Comparison of ENCODE assay signal across 15 cellular contexts in genomic region chr20:1215386-1216170, GRCh38. TPM values are rescaled to one million over a fixed set of nuclear protein-coding genes. Genes with fewer than 3 reads are reported as not detected.
A peak's percentile ranks its signal among the peaks of the same experiment; 100 is the strongest.
DNase-seq lines count a peak whose midpoint lies in the region; ATAC-seq and TF ChIP-seq lines count a peak whose summit lies in the region.
"Had no signal": no experiment of that assay in that cellular context is flagged by ENCODE, and none has a peak within 500 bp of the region (broad histone marks: within the 10 kb centered on the region; RNA-seq: fewer than 3 reads in every experiment).

No MANE protein-coding gene starts in this region.

- in situ Hi-C loops in GM23248 (cut with MboI), result loop anchor here (25.0 kb wide), 1 partner anchor 403 kb away; no protein-coding TSS in a partner anchor

- H3K9me3 ChIP-seq in GM23248 (ENCODE audit: low read depth) (no peaks in the 10 kb centered on the region), upper lobe of left lung (no peaks in the 10 kb centered on the region)

- H3K27ac Mint-ChIP-seq in activated CD4-positive, alpha-beta memory T cell treated with anti-CD3 and anti-CD28 coated beads, Interleukin-2, amount 10 ng/mL, durations not matched to agents 7 days and 5 days, result peak overlapping the region; percentile 74
- H3K27ac Mint-ChIP-seq: memory B cell had no signal

- no peaks in the 10 kb centered on the region for H3K9me2 ChIP-seq in GM23248 (ENCODE audit: insufficient read depth)

- no peak for TF ChIP-seq EP300 in upper lobe of left lung (IDR thresholded peaks at IDR 0.05)

- CTCF ChIA-PET in activated CD4-positive, alpha-beta memory T cell treated with anti-CD3 and anti-CD28 coated beads, Interleukin-2, amount 10 ng/mL, durations not matched to agents 7 days and 5 days (lab: Charles Lee), result no interaction called here

- H3K36me3 Mint-ChIP-seq in activated CD4-positive, alpha-beta memory T cell treated with anti-CD3 and anti-CD28 coated beads, Interleukin-2, amount 10 ng/mL, durations not matched to agents 7 days and 5 days (ENCODE audit: low read depth), result no peaks in the 10 kb centered on the region
- H3K36me3 Mint-ChIP-seq: memory B cell had no signal

- H3K4me1 ChIP-seq in GM23248 (ENCODE audit: insufficient read depth) (no peaks in the 10 kb centered on the region), upper lobe of left lung (peaks cover 0 to 6% (median 0%) of the 10 kb centered on the region in 4 donors)

- H3K27me3 ChIP-seq in GM23248 (replicated peaks; ENCODE audit: insufficient read depth) (no peaks in the 10 kb centered on the region; the same call in 1 of the 2 replicates), upper lobe of left lung (no peaks in the 10 kb centered on the region)

- no peak overlapping the region for H3K4me3 ChIP-seq in fibroblast of villous mesenchyme (ENCODE audit: low read depth, low read length)
- H3K4me3 ChIP-seq in GM23248, result no peak overlapping the region
- no peak overlapping the region for H3K4me3 ChIP-seq in upper lobe of left lung

- H3K79me2 ChIP-seq in GM23248 (ENCODE audit: insufficient read depth), result no peaks in the 10 kb centered on the region

- no peak overlapping the region for H2AFZ ChIP-seq in GM23248

- H4K20me1 ChIP-seq in GM23248 (ENCODE audit: insufficient read depth), result no peaks in the 10 kb centered on the region

- TF ChIP-seq CTCF in fibroblast of villous mesenchyme (IDR thresholded peaks at IDR 0.05; ENCODE audit: insufficient read depth, low read depth, low read length) (no peak), upper lobe of left lung (IDR thresholded peaks at IDR 0.05) (no peak)

- H3K9ac ChIP-seq in GM23248, result no peak overlapping the region

- H3K27ac ChIP-seq in GM23248 (no peak overlapping the region), upper lobe of left lung (no peak overlapping the region)

- no peak for ATAC-seq in upper lobe of left lung (ENCODE audit: low FRiP score in 2 of 2)
- ATAC-seq: esophagus mucosa had no signal

- H3K36me3 ChIP-seq in GM23248 (ENCODE audit: low read depth), result no peaks in the 10 kb centered on the region
- H3K36me3 ChIP-seq in upper lobe of left lung, result no peaks in the 10 kb centered on the region

- peaks cover 34% of the 10 kb centered on the region for H3K4me1 Mint-ChIP-seq in activated CD4-positive, alpha-beta memory T cell treated with anti-CD3 and anti-CD28 coated beads, Interleukin-2, amount 10 ng/mL, durations not matched to agents 7 days and 5 days
- H3K4me1 Mint-ChIP-seq: central memory CD8-positive, alpha-beta T cell had no signal

- peak; percentile 69 for DNase-seq in activated CD8-positive, alpha-beta memory T cell treated with anti-CD3 and anti-CD28 coated beads, Interleukin-2, amount 50 U/mL, for 48 hours
- no peak for DNase-seq in activated CD8-positive, alpha-beta memory T cell treated with anti-CD3 and anti-CD28 coated beads for 24 hours
- DNase-seq in activated CD4-positive, alpha-beta memory T cell treated with anti-CD3 and anti-CD28 coated beads, Interleukin-2, amount 10 ng/mL, durations not matched to agents 7 days and 5 days, result no peak
- peak; percentile 18 for DNase-seq in fibroblast of villous mesenchyme (ENCODE audit: low read depth)
- DNase-seq in stimulated activated naive CD4-positive, alpha-beta T cell treated with Interleukin-2 at 50 U/mL for 16 hours (lab: John Stamatoyannopoulos, UW), result peak; percentile 62
- no peak for DNase-seq in NCI-H1694 treated with DMSO at 0.1 percent for 48 hours (lab: John Stamatoyannopoulos, UW)
- DNase-seq in GM23248, result no peak
- no peak for DNase-seq in upper lobe of left lung
- DNase-seq: DMS79 treated with DMSO at 0.1 percent for 48 hours, NCI-H2081 had no signal

- H3K27me3 Mint-ChIP-seq in activated CD4-positive, alpha-beta memory T cell treated with anti-CD3 and anti-CD28 coated beads, Interleukin-2, amount 10 ng/mL, durations not matched to agents 7 days and 5 days, result peaks cover 27% of the 10 kb centered on the region

- TF ChIP-seq POLR2A in upper lobe of left lung (IDR thresholded peaks at IDR 0.05), result no peak

- H3F3A ChIP-seq in GM23248 (ENCODE audit: insufficient read depth), result no peaks in the 10 kb centered on the region

- POLR2A ChIA-PET in activated CD4-positive, alpha-beta memory T cell treated with anti-CD3 and anti-CD28 coated beads, Interleukin-2, amount 10 ng/mL, durations not matched to agents 7 days and 5 days (lab: Charles Lee), result no interaction called here

- WGBS in GM23248 (ENCODE audit: low coverage in 1 of 2, low lambda C conversion rate in 2 of 2, missing lambda C conversion rate in 2 of 2), 2 experiments, result 65 to 67% methylated on average over 11 of the region's 11 CpGs
- WGBS in upper lobe of left lung, 2 donors, result 65 to 74% methylated on average over 11 of the region's 11 CpGs

- peak overlapping the region; percentile 38 for H3K4me3 Mint-ChIP-seq in activated CD4-positive, alpha-beta memory T cell treated with anti-CD3 and anti-CD28 coated beads, Interleukin-2, amount 10 ng/mL, durations not matched to agents 7 days and 5 days
- H3K4me3 Mint-ChIP-seq: central memory CD8-positive, alpha-beta T cell; memory B cell had no signal

- H3K9me3 Mint-ChIP-seq in activated CD4-positive, alpha-beta memory T cell treated with anti-CD3 and anti-CD28 coated beads, Interleukin-2, amount 10 ng/mL, durations not matched to agents 7 days and 5 days, result no peaks in the 10 kb centered on the region
- H3K9me3 Mint-ChIP-seq: central memory CD8-positive, alpha-beta T cell; memory B cell had no signal

- H3K4me2 ChIP-seq in GM23248 (ENCODE audit: unreplicated experiment), result no peak overlapping the region

RNA-seq across cellular contexts. Expression of gene RAD21L1, which starts 10.3 kb away (rescaled TPM):
- total RNA-seq in activated CD4-positive, alpha-beta memory T cell treated with anti-CD3 and anti-CD28 coated beads, Interleukin-2, amount 10 ng/mL, durations not matched to agents 7 days and 5 days, result not detected
- not detected in 2 replicates for total RNA-seq in fibroblast of villous mesenchyme
- not detected in 2 replicates for total RNA-seq in GM23248 (2014; rRNA removed; shearing (Covaris generic))
- 0.16 TPM in 2 replicates for polyA plus RNA-seq in GM23248 (2016; fragmentation: Nextera tagmentation; extraction: Ambion mirVana)
- not detected for total RNA-seq in upper lobe of left lung
- total RNA-seq: esophagus mucosa, omental fat pad, urinary bladder had no signal
- polyA plus RNA-seq: urinary bladder had no signal

RNA-seq across cellular contexts. Expression of gene C20orf202, which starts 12.3 kb away (rescaled TPM):
- not detected for total RNA-seq in activated CD4-positive, alpha-beta memory T cell treated with anti-CD3 and anti-CD28 coated beads, Interleukin-2, amount 10 ng/mL, durations not matched to agents 7 days and 5 days
- total RNA-seq in fibroblast of villous mesenchyme (under 0.01 TPM in 1 of 2 replicates, not detected in the other), upper lobe of left lung (1 to 10 TPM in 1 of 6 donors, under 1 TPM in 3, not detected in 2; 0.55 to 1.7 (median 0.86) TPM)
- total RNA-seq in GM23248 (2014; rRNA removed; shearing (Covaris generic)), result not detected in 2 replicates
- polyA plus RNA-seq in GM23248 (2016; fragmentation: Nextera tagmentation; extraction: Ambion mirVana), result not detected in 2 replicates

RNA-seq across cellular contexts. Expression of gene TMEM74B, which starts 30.8 kb away (rescaled TPM):
- total RNA-seq in activated CD4-positive, alpha-beta memory T cell treated with anti-CD3 and anti-CD28 coated beads, Interleukin-2, amount 10 ng/mL, durations not matched to agents 7 days and 5 days, result 1 to 10 TPM in 1 of 2 experiments, under 1 TPM in 1; 0.83 to 1.8 TPM
- total RNA-seq in fibroblast of villous mesenchyme, result not detected in 2 replicates
- 0.43 TPM in 1 of 2 replicates, not detected in the other for total RNA-seq in GM23248 (2014; rRNA removed; shearing (Covaris generic))
- polyA plus RNA-seq in GM23248 (2016; fragmentation: Nextera tagmentation; extraction: Ambion mirVana), result 0.18 and 0.23 TPM in 2 replicates
- 10 to 100 TPM in 5 of 6 donors, 1 to 10 TPM in 1; 9.3 to 85.9 (median 11.5) TPM for total RNA-seq in upper lobe of left lung

RNA-seq across cellular contexts. Expression of gene SNPH, which starts 50.5 kb away (rescaled TPM):
- 1 to 10 TPM; 2.9 to 3.0 TPM for total RNA-seq in activated CD4-positive, alpha-beta memory T cell treated with anti-CD3 and anti-CD28 coated beads, Interleukin-2, amount 10 ng/mL, durations not matched to agents 7 days and 5 days
- total RNA-seq in fibroblast of villous mesenchyme (8.7 and 10.8 TPM in 2 replicates), upper lobe of left lung (10 to 100 TPM in 1 of 6 donors, 1 to 10 TPM in 5; 1.0 to 17.3 (median 2.4) TPM)
- total RNA-seq in GM23248 (2014; rRNA removed; shearing (Covaris generic)), result 11.2 and 12.9 TPM in 2 replicates
- 5.7 and 5.9 TPM in 2 replicates for polyA plus RNA-seq in GM23248 (2016; fragmentation: Nextera tagmentation; extraction: Ambion mirVana)

Comparison
In these comparisons a context has a peak if more than half of its experiments do, and no peak if none do; other contexts are left out.
1. DNase-seq: peak in activated CD8-positive, alpha-beta memory T cell treated with anti-CD3 and anti-CD28 coated beads, Interleukin-2, amount 50 U/mL, for 48 hours (single experiment), fibroblast of villous mesenchyme (single experiment) and stimulated activated naive CD4-positive, alpha-beta T cell treated with Interleukin-2 at 50 U/mL for 16 hours (single experiment); none in activated CD8-positive, alpha-beta memory T cell treated with anti-CD3 and anti-CD28 coated beads for 24 hours (single experiment), activated CD4-positive, alpha-beta memory T cell treated with anti-CD3 and anti-CD28 coated beads, Interleukin-2, amount 10 ng/mL, durations not matched to agents 7 days and 5 days (single experiment), NCI-H1694 treated with DMSO at 0.1 percent for 48 hours (single experiment), GM23248 (single experiment) and upper lobe of left lung (0 of 2).